In the genomic region with DNA sequence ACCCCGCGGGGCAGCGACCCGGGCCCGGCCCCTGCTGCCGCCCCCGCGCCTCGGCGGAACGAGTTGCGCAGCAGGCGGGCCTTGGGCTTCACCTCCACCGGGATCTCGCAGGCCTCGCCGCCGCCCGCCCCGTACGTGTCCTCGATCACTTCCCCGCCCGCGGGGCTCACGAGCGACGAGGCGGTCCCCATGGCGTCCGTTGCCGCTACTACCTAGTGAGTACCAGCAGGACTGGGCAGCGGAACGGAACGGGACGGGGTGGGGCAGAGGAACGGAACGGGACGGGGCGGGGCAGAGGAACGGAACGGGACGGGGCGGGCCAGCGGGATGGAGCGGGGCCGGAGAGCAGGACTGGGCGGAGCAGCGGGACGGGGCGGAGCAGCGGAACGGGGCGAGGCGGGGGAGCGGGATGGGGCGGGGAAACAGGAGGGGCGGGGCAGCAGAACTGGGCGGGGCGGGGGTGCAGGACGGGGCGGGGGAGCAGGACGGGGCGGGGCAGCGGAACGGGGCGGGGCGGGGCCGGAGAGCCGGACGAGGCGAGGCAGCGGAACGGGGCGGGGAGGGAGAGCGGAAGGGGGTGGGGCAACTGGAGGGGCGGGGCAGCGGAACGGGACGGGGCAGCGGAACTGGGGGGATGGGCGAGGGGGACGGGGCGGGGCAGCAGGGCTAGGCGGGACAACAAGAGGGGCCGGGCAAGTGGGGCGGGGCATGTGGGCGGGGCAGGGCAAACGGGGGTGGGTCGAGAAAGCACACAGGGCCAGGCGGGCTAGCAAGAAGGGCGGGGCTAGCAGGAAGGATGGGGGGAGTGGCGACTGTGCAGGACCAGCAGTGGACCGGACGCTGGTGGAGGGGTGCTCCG, we compare ENCODE assay signal across 8 cellular contexts. TPM values are rescaled to one million over a fixed set of nuclear protein-coding genes. Genes with fewer than 3 reads are reported as not detected.
DNase-seq lines count a peak whose midpoint lies in the region; ATAC-seq and TF ChIP-seq lines count a peak whose summit lies in the region.

A gene with protein sequence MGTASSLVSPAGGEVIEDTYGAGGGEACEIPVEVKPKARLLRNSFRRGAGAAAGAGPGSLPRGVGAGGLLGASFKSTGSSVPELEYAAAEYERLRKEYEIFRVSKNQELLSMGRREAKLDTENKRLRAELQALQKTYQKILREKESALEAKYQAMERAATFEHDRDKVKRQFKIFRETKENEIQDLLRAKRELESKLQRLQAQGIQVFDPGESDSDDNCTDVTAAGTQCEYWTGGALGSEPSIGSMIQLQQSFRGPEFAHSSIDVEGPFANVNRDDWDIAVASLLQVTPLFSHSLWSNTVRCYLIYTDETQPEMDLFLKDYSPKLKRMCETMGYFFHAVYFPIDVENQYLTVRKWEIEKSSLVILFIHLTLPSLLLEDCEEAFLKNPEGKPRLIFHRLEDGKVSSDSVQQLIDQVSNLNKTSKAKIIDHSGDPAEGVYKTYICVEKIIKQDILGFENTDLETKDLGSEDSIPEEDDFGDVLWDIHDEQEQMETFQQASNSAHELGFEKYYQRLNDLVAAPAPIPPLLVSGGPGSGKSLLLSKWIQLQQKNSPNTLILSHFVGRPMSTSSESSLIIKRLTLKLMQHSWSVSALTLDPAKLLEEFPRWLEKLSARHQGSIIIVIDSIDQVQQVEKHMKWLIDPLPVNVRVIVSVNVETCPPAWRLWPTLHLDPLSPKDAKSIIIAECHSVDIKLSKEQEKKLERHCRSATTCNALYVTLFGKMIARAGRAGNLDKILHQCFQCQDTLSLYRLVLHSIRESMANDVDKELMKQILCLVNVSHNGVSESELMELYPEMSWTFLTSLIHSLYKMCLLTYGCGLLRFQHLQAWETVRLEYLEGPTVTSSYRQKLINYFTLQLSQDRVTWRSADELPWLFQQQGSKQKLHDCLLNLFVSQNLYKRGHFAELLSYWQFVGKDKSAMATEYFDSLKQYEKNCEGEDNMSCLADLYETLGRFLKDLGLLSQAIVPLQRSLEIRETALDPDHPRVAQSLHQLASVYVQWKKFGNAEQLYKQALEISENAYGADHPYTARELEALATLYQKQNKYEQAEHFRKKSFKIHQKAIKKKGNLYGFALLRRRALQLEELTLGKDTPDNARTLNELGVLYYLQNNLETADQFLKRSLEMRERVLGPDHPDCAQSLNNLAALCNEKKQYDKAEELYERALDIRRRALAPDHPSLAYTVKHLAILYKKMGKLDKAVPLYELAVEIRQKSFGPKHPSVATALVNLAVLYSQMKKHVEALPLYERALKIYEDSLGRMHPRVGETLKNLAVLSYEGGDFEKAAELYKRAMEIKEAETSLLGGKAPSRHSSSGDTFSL (N-terminal part only) (minus strand): TSS at position 245 of the 859 bp plus-strand sequence. CDS start 54 bp downstream, at position 191.

- no peaks in the 10 kb centered on the region for H3K36me3 ChIP-seq in kidney epithelial cell (ENCODE audit: control insufficient read depth, insufficient read depth, low read length)

- H3K4me3 ChIP-seq in AG10803 (ENCODE audit: low read length) (peak within 1 kb of the TSS; percentile 80), kidney epithelial cell (ENCODE audit: low read depth, low read length) (peak within 1 kb of the TSS; percentile 89)

- no peak for TF ChIP-seq CTCF in AG10803 (conservative IDR thresholded peaks at IDR 0.05; ENCODE audit: low read length)
- no peak for TF ChIP-seq CTCF in kidney epithelial cell (IDR thresholded peaks at IDR 0.05; ENCODE audit: insufficient read depth, low read length, poor library complexity, severe bottlenecking)

- DNase-seq in AG10803 (ENCODE audit: low read depth) = peak; percentile 98
- peak; percentile 91 for DNase-seq in NCI-H446 treated with DMSO at 0.1 percent for 48 hours (lab: John Stamatoyannopoulos, UW)
- peak; percentile 93 for DNase-seq in activated CD4-positive, alpha-beta T cell treated with anti-CD3 and anti-CD28 coated beads for 1 hour
- peak; percentile 61 to 66 for DNase-seq in cerebellar nuclear complex (lab: John Stamatoyannopoulos, UW)
- peak; percentile 69 for DNase-seq in kidney epithelial cell (ENCODE audit: low read depth)
- DNase-seq in stimulated activated CD4-positive, alpha-beta T cell treated with anti-CD3 and anti-CD28 coated beads, Interleukin-1b, Interleukin-23, amount 100 ng/mL, for 1 hour (ENCODE audit: low read depth in 2 of 2) = peak; percentile 97 to 99

- H3K27me3 ChIP-seq in kidney epithelial cell (ENCODE audit: control insufficient read depth, insufficient read depth, low read length) = no peaks in the 10 kb centered on the region

- ATAC-seq in GM19043 (IDR thresholded peaks at IDR 0.05; ENCODE audit: low read depth, unreplicated experiment) (peak; percentile 74), HG03354 (IDR thresholded peaks at IDR 0.05; ENCODE audit: poor library complexity, severe bottlenecking, unreplicated experiment) (peak; percentile 82)

RNA-seq across cellular contexts. Expression of the gene that starts here (rescaled TPM):
- total RNA-seq in kidney epithelial cell = 16.8 and 23.3 TPM in 2 replicates

Comparison
In these comparisons a context has a peak if more than half of its experiments do, and no peak if none do; other contexts are left out.
1. Peak in every context shown above with its lines: DNase-seq, ATAC-seq and H3K4me3 ChIP-seq.